12 cellular contexts compared by ENCODE assay signal in the genomic region with DNA sequence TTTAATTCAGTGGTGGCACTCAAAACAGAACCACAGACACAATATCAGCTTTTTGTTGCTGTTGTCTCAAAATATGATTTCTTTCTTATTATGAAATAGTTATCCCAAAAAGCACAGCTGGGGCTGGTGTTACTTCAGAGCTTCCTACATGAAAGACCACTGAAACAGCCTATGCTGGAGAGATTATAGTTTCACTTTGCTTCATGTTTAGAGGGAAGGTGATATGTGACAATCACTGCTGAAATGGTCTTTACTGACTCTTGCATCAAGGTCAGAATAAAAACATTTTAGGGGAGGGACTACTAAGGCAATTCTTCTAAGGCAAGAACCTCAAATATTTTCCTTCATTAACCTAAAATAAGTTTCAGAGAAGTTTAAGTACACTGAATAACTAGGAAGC.
DNase-seq lines count a peak whose midpoint lies in the region; ATAC-seq and TF ChIP-seq lines count a peak whose summit lies in the region.
"Had no signal": no experiment of that assay in that cellular context is flagged by ENCODE, and none has a peak within 500 bp of the region (broad histone marks: within the 10 kb centered on the region; RNA-seq: fewer than 3 reads in every experiment).

No MANE protein-coding gene starts in this region.

- H2BK5ac ChIP-seq in H9 (ENCODE audit: insufficient read length, low read length), result no peak overlapping the region

- H3K4ac ChIP-seq in H9 (ENCODE audit: low read depth, low read length), result no peak overlapping the region

- H3K9ac ChIP-seq in OCI-LY3 (ENCODE audit: low read length), result peak overlapping the region; percentile 30; the same call in 1 of the 2 replicates
- no peak overlapping the region for H3K9ac ChIP-seq in H9 (ENCODE audit: extremely low read depth, insufficient read length, low read length)

- H2BK20ac ChIP-seq in H9 (ENCODE audit: low read depth, low read length, poor library complexity, severe bottlenecking), result no peak overlapping the region

- H3K9me3 Mint-ChIP-seq in HFFc6 (no peaks in the 10 kb centered on the region), H9 (no peaks in the 10 kb centered on the region)
- H3K9me3 Mint-ChIP-seq in natural killer cell treated with Interleukin-12 subunit alpha and Interleukin-12 subunit beta and Interleukin-15 and Interleukin-18, amount 100 ng/mL, for 72 hours, result peaks cover 4% of the 10 kb centered on the region

- H4K8ac ChIP-seq in H9 (replicated peaks; ENCODE audit: insufficient read length, low read depth, low read length), result no peak overlapping the region

- no peak overlapping the region for H3K14ac ChIP-seq in H9 (ENCODE audit: insufficient read depth, low read length)

- H3K27ac Mint-ChIP-seq in HFFc6, result no peak overlapping the region
- H3K27ac Mint-ChIP-seq in natural killer cell treated with Interleukin-12 subunit alpha and Interleukin-12 subunit beta and Interleukin-15 and Interleukin-18, amount 100 ng/mL, for 72 hours, result peak overlapping the region; percentile 71 to 93
- H3K27ac Mint-ChIP-seq in H9, result no peak overlapping the region

- peak overlapping the region; percentile 27 for H3K4me3 ChIP-seq in OCI-LY3 (ENCODE audit: low read length)

- no peak overlapping the region for H3K23ac ChIP-seq in H9 (ENCODE audit: insufficient read length, low read depth, low read length)

- no peak overlapping the region for H3K56ac ChIP-seq in H9 (ENCODE audit: insufficient read length, low read depth, low read length)

- H4K20me1 ChIP-seq in OCI-LY3 (ENCODE audit: insufficient read depth, low read length) (no peaks in the 10 kb centered on the region), H9 (ENCODE audit: control insufficient read depth, insufficient read depth, insufficient read length) (no peaks in the 10 kb centered on the region)

- H3K4me3 Mint-ChIP-seq in HFFc6 (peak overlapping the region; percentile 7; the same call in 1 of the 2 replicates), H9 (no peak overlapping the region)
- H3K4me3 Mint-ChIP-seq in natural killer cell treated with Interleukin-12 subunit alpha and Interleukin-12 subunit beta and Interleukin-15 and Interleukin-18, amount 100 ng/mL, for 72 hours, result peak overlapping the region; percentile 67

- no peaks in the 10 kb centered on the region for H3K23me2 ChIP-seq in H9 (ENCODE audit: insufficient read length, low read depth, low read length, poor library complexity, severe bottlenecking)

- H3T11ph ChIP-seq in H9 (ENCODE audit: low read length), result no peak overlapping the region

- no peak overlapping the region for H4K5ac ChIP-seq in H9 (ENCODE audit: insufficient read length, low read depth, low read length)

- H3K9me3 ChIP-seq in OCI-LY3 (ENCODE audit: insufficient read depth, low read length) (no peaks in the 10 kb centered on the region), H9 (ENCODE audit: control insufficient read depth, low read depth, low read length) (no peaks in the 10 kb centered on the region)
- H3K9me3 ChIP-seq: neutrophil had no signal

- TF ChIP-seq CTCF in HFFc6 (IDR thresholded peaks at IDR 0.05) (no peak), OCI-LY3 (IDR thresholded peaks at IDR 0.05; ENCODE audit: low read depth, low read length) (no peak), H9 (conservative IDR thresholded peaks at IDR 0.05) (no peak)

- H3K27me3 Mint-ChIP-seq in HFFc6 (ENCODE audit: insufficient read depth) (no peaks in the 10 kb centered on the region), H9 (ENCODE audit: low read depth) (no peaks in the 10 kb centered on the region)
- no peaks in the 10 kb centered on the region for H3K27me3 Mint-ChIP-seq in natural killer cell treated with Interleukin-12 subunit alpha and Interleukin-12 subunit beta and Interleukin-15 and Interleukin-18, amount 100 ng/mL, for 72 hours

- peaks cover 57% of the 10 kb centered on the region for H3K79me2 ChIP-seq in OCI-LY3 (ENCODE audit: low read length)
- no peaks in the 10 kb centered on the region for H3K79me2 ChIP-seq in H9 (ENCODE audit: insufficient read depth, low read length)

- H4K91ac ChIP-seq in H9 (ENCODE audit: insufficient read length, low read depth, low read length), result no peak overlapping the region

- H2AFZ ChIP-seq in OCI-LY3 (ENCODE audit: low read depth, low read length) (no peak overlapping the region), H9 (ENCODE audit: low read length) (no peak overlapping the region)

- no peaks in the 10 kb centered on the region for H3K79me1 ChIP-seq in H9 (ENCODE audit: insufficient read depth, low read depth, low read length, poor library complexity, severe bottlenecking)

- H2AK5ac ChIP-seq in H9 (ENCODE audit: insufficient read length, low read length), result no peak overlapping the region

- peak; percentile 77 to 79 for ATAC-seq in natural killer cell treated with Interleukin-12 subunit alpha and Interleukin-12 subunit beta and Interleukin-15 and Interleukin-18, amount 100 ng/mL, for 72 hours

- peak overlapping the region; percentile 18; the same call in 1 of the 2 replicates for H3K27ac ChIP-seq in OCI-LY3 (ENCODE audit: low read length)
- no peak overlapping the region for H3K27ac ChIP-seq in H9 (ENCODE audit: insufficient read length, low read depth, low read length)
- H3K27ac ChIP-seq: epithelial cell of prostate, neutrophil had no signal

- peaks cover 28% of the 10 kb centered on the region for H3K4me1 Mint-ChIP-seq in HFFc6 (ENCODE audit: low read depth)
- peaks cover 64 to 77% of the 10 kb centered on the region in 2 donors for H3K4me1 Mint-ChIP-seq in natural killer cell treated with Interleukin-12 subunit alpha and Interleukin-12 subunit beta and Interleukin-15 and Interleukin-18, amount 100 ng/mL, for 72 hours (ENCODE audit: low read depth in 2 of 2)
- H3K4me1 Mint-ChIP-seq in H9, result peaks cover 35 to 38% of the 10 kb centered on the region in 2 experiments

- H3K36me3 Mint-ChIP-seq in HFFc6 (ENCODE audit: low read depth) (peaks cover 2% of the 10 kb centered on the region; the same call in 1 of the 2 replicates), H9 (ENCODE audit: insufficient read depth in 1 of 3, low read depth in 3 of 3) (no peaks in the 10 kb centered on the region)
- peaks cover 5% of the 10 kb centered on the region for H3K36me3 Mint-ChIP-seq in natural killer cell treated with Interleukin-12 subunit alpha and Interleukin-12 subunit beta and Interleukin-15 and Interleukin-18, amount 100 ng/mL, for 72 hours

- H3K4me1 ChIP-seq in OCI-LY3 (ENCODE audit: low read length), result peaks cover 67% of the 10 kb centered on the region
- peaks cover 16% of the 10 kb centered on the region for H3K4me1 ChIP-seq in H9 (ENCODE audit: insufficient read depth, low read length)

- H2BK120ac ChIP-seq in H9 (ENCODE audit: low read depth, low read length, poor library complexity, severe bottlenecking), result no peak overlapping the region

- no peak overlapping the region for H2BK15ac ChIP-seq in H9 (ENCODE audit: low read depth, low read length)

- no peak overlapping the region for H3K18ac ChIP-seq in H9 (ENCODE audit: insufficient read length, low read depth, low read length)

- H2BK12ac ChIP-seq in H9 (ENCODE audit: insufficient read length, low read depth, low read length), result no peak overlapping the region

- DNase-seq in NOMO-1 treated with DMSO at 0.1 percent for 48 hours (lab: John Stamatoyannopoulos, UW; ENCODE audit: unreplicated experiment) (peak; percentile 16), NOMO-1 (lab: John Stamatoyannopoulos, UW; ENCODE audit: unreplicated experiment in 2 of 2) (no peak), HFFc6 (no peak), H9 (no peak), DMS53 treated with DMSO at 0.1 percent for 48 hours (lab: John Stamatoyannopoulos, UW; ENCODE audit: unreplicated experiment) (no peak), NCI-H526 treated with DMSO at 0.1 percent for 48 hours (lab: John Stamatoyannopoulos, UW) (no peak)
- DNase-seq in natural killer cell treated with Interleukin-12 subunit alpha and Interleukin-12 subunit beta and Interleukin-15 and Interleukin-18, amount 100 ng/mL, for 72 hours (ENCODE audit: low spot score), result no peak
- DNase-seq: NCI-H1694 treated with DMSO at 0.1 percent for 48 hours; stimulated activated CD4-positive, alpha-beta T cell treated with anti-CD3 and anti-CD28 coated beads, Interleukin-2, amount 100 ng/mL, for 48 hours had no signal

- H3K4me2 ChIP-seq in OCI-LY3 (ENCODE audit: low read length), result peak overlapping the region; percentile 54
- no peak overlapping the region for H3K4me2 ChIP-seq in H9 (ENCODE audit: insufficient read depth, insufficient read length, low read length)

- no peaks in the 10 kb centered on the region for H3K36me3 ChIP-seq in OCI-LY3 (replicated peaks; ENCODE audit: low read depth, low read length)
- H3K36me3 ChIP-seq: neutrophil had no signal

- no peaks in the 10 kb centered on the region for H3K27me3 ChIP-seq in OCI-LY3 (ENCODE audit: low read depth, low read length)
- no peaks in the 10 kb centered on the region for H3K27me3 ChIP-seq in H9 (ENCODE audit: insufficient read depth, low read length)
- H3K27me3 ChIP-seq: neutrophil had no signal

Comparison
In these comparisons a context has a peak if more than half of its experiments do, and no peak if none do; other contexts are left out.
1. H3K27ac Mint-ChIP-seq: peak in natural killer cell treated with Interleukin-12 subunit alpha and Interleukin-12 subunit beta and Interleukin-15 and Interleukin-18, amount 100 ng/mL, for 72 hours (2 of 2); none in HFFc6 (single experiment) and H9 (0 of 3).
2. H3K4me3 Mint-ChIP-seq: peak in HFFc6 (single experiment) and natural killer cell treated with Interleukin-12 subunit alpha and Interleukin-12 subunit beta and Interleukin-15 and Interleukin-18, amount 100 ng/mL, for 72 hours (single experiment); none in H9 (0 of 2).